30 cellular contexts compared by ENCODE assay signal in genomic region chr10:31652038-31652437, GRCh38.
"Had no signal": no experiment of that assay in that cellular context is flagged by ENCODE, and none has a peak within 500 bp of the region (broad histone marks: within the 10 kb centered on the region; RNA-seq: fewer than 3 reads in every experiment).

No MANE protein-coding gene starts in this region.

- DNase-seq: activated effector memory CD4-positive, alpha-beta T cell treated with anti-CD3 and anti-CD28 coated beads, Interleukin-2, amount 50 U/mL, for 16 hours; activated effector memory CD4-positive, alpha-beta T cell treated with Interleukin-2 at 50 U/mL for 16 hours; activated gamma-delta T cell; activated gamma-delta T cell treated with Interleukin-2 at 50 U/mL for 16 hours; activated naive CD4-positive, alpha-beta T cell; activated naive CD4-positive, alpha-beta T cell treated with anti-CD3 and anti-CD28 coated beads for 36 hours; activated naive CD4-positive, alpha-beta T cell treated with anti-CD3 and anti-CD28 coated beads, Interleukin-2, amount 10 ng/mL, durations not matched to agents 7 days and 5 days; activated naive CD4-positive, alpha-beta T cell treated with anti-CD3 and anti-CD28 coated beads, Interleukin-2, amount 50 U/mL, for 16 hours; activated naive CD4-positive, alpha-beta T cell treated with Interleukin-2 at 50 U/mL for 16 hours; activated naive CD8-positive, alpha-beta T cell treated with anti-CD3 and anti-CD28 coated beads for 36 hours; activated naive CD8-positive, alpha-beta T cell treated with anti-CD3 and anti-CD28 coated beads, Interleukin-2, amount 10 ng/mL, durations not matched to agents 7 days and 5 days; activated naive CD8-positive, alpha-beta T cell treated with anti-CD3 and anti-CD28 coated beads, Interleukin-2, amount 50 U/mL, for 24 hours; activated T-cell treated with anti-CD3 and anti-CD28 coated beads, Interleukin-2, amount 50 U/mL, for 4 hours; activated T-cell treated with anti-CD3 and anti-CD28 coated beads, Interleukin-2, amount 50 U/mL, for 48 hours; activated T-cell treated with anti-CD3 and anti-CD28 coated beads, Interleukin-2, amount 50 U/mL, for 72 hours; adrenal gland; amniotic stem cell; amygdala; anterior cingulate cortex; aorta; body of pancreas; brain microvascular endothelial cell; caudate nucleus; central memory CD4-positive, alpha-beta T cell; cerebellar nuclear complex had no signal

- ATAC-seq: activated naive CD4-positive, alpha-beta T cell treated with anti-CD3 and anti-CD28 coated beads, Interleukin-2, amount 50 U/mL, for 72 hours; activated naive CD8-positive, alpha-beta T cell treated with anti-CD3 and anti-CD28 coated beads, Interleukin-2, amount 50 U/mL, for 24 hours; activated T-cell treated with anti-CD3 and anti-CD28 coated beads, Interleukin-2, amount 50 U/mL, for 4 hours; activated T-cell treated with anti-CD3 and anti-CD28 coated beads, Interleukin-2, amount 50 U/mL, for 72 hours; activated T-helper 17 cell treated with anti-CD3 and anti-CD28 coated beads, Interleukin-2, amount 50 U/mL, for 72 hours; body of pancreas had no signal

- H3K27ac ChIP-seq: adrenal gland, ascending aorta, body of pancreas, brain microvascular endothelial cell, breast epithelium, cardiac muscle cell had no signal

- H3K36me3 ChIP-seq: adrenal gland, ascending aorta, brain microvascular endothelial cell, breast epithelium, cardiac muscle cell had no signal

- H3K27me3 ChIP-seq: adrenal gland, ascending aorta, body of pancreas, brain microvascular endothelial cell, breast epithelium, cardiac muscle cell had no signal

- H3K9me3 ChIP-seq: adrenal gland, ascending aorta, body of pancreas, breast epithelium had no signal

- H3K4me1 ChIP-seq: body of pancreas, breast epithelium had no signal

- H3K4me3 ChIP-seq: adrenal gland, ascending aorta, body of pancreas, breast epithelium, cardiac muscle cell had no signal
